30 cellular contexts compared by ENCODE assay signal in genomic region chr2:216717907-216718615, GRCh38. TPM values are rescaled to one million over a fixed set of nuclear protein-coding genes. Genes with fewer than 3 reads are reported as not detected.
"Had no signal": no experiment of that assay in that cellular context is flagged by ENCODE, and none has a peak within 500 bp of the region (broad histone marks: within the 10 kb centered on the region; RNA-seq: fewer than 3 reads in every experiment).

No MANE protein-coding gene starts in this region.

- ATAC-seq: activated CD4-positive, CD25-positive, alpha-beta regulatory T cell treated with anti-CD3 and anti-CD28 coated beads, Interleukin-2, amount 50 U/mL, for 24 hours; gastroesophageal sphincter; left colon; right cardiac atrium; stimulated activated naive CD8-positive, alpha-beta T cell treated with anti-CD3 and anti-CD28 coated beads, Interleukin-15, Interleukin-2, amounts not matched to agents 100 U/mL and 50 U/mL, for 24 hours; T-helper 17 cell had no signal

- H3K27ac ChIP-seq: ascending aorta, cardiac muscle cell, colonic mucosa, gastroesophageal sphincter, hepatocyte, parathyroid adenoma, WERI-Rb-1 had no signal

- H3K36me3 ChIP-seq: ascending aorta, cardiac muscle cell, colonic mucosa, gastroesophageal sphincter, uterus, WERI-Rb-1 had no signal

- H3K79me2 ChIP-seq: hepatocyte, parathyroid adenoma had no signal

- H3K4me3 ChIP-seq: ascending aorta, cardiac muscle cell, colonic mucosa, gastroesophageal sphincter, hepatocyte, uterus had no signal

- H3K4me2 ChIP-seq: hepatocyte had no signal

- H3K9me3 ChIP-seq: ascending aorta, colonic mucosa, gastroesophageal sphincter, uterus had no signal

- H3K27me3 Mint-ChIP-seq: type B pancreatic cell had no signal

- H3K36me3 Mint-ChIP-seq: activated CD4-positive, alpha-beta memory T cell treated with anti-CD3 and anti-CD28 coated beads for 36 hours; activated naive CD4-positive, alpha-beta T cell treated with anti-CD3 and anti-CD28 coated beads, Interleukin-2, amount 10 ng/mL, durations not matched to agents 7 days and 5 days; activated naive CD8-positive, alpha-beta T cell treated with anti-CD3 and anti-CD28 coated beads, Interleukin-2, amount 10 ng/mL, durations not matched to agents 7 days and 5 days; brain; type B pancreatic cell had no signal

- H3K9me3 Mint-ChIP-seq: activated CD4-positive, alpha-beta memory T cell treated with anti-CD3 and anti-CD28 coated beads for 36 hours; activated CD4-positive, alpha-beta T cell treated with anti-CD3 and anti-CD28 coated beads, Interleukin-2, amount 10 ng/mL, durations not matched to agents 24 days and 14 days; activated naive CD4-positive, alpha-beta T cell treated with anti-CD3 and anti-CD28 coated beads, Interleukin-2, amount 10 ng/mL, durations not matched to agents 7 days and 5 days; activated naive CD8-positive, alpha-beta T cell treated with anti-CD3 and anti-CD28 coated beads, Interleukin-2, amount 10 ng/mL, durations not matched to agents 7 days and 5 days; brain; nephron progenitor cell; type B pancreatic cell had no signal

- FAIRE-seq: endometrium had no signal

- H3K4me1 ChIP-seq: colonic mucosa, parathyroid adenoma had no signal

- H3K4me3 Mint-ChIP-seq: activated CD4-positive, alpha-beta memory T cell treated with anti-CD3 and anti-CD28 coated beads for 36 hours; activated CD4-positive, alpha-beta T cell treated with anti-CD3 and anti-CD28 coated beads, Interleukin-2, amount 10 ng/mL, durations not matched to agents 24 days and 14 days; activated naive CD4-positive, alpha-beta T cell treated with anti-CD3 and anti-CD28 coated beads, Interleukin-2, amount 10 ng/mL, durations not matched to agents 7 days and 5 days; activated naive CD8-positive, alpha-beta T cell treated with anti-CD3 and anti-CD28 coated beads, Interleukin-2, amount 10 ng/mL, durations not matched to agents 7 days and 5 days; brain; nephron progenitor cell; T-helper 17 cell; type B pancreatic cell had no signal

- H2AFZ ChIP-seq: hepatocyte, parathyroid adenoma had no signal

- H3K9ac ChIP-seq: parathyroid adenoma had no signal

- H3K4me1 Mint-ChIP-seq: activated CD4-positive, alpha-beta T cell treated with anti-CD3 and anti-CD28 coated beads, Interleukin-2, amount 10 ng/mL, durations not matched to agents 24 days and 14 days; activated naive CD4-positive, alpha-beta T cell treated with anti-CD3 and anti-CD28 coated beads, Interleukin-2, amount 10 ng/mL, durations not matched to agents 7 days and 5 days; activated naive CD8-positive, alpha-beta T cell treated with anti-CD3 and anti-CD28 coated beads, Interleukin-2, amount 10 ng/mL, durations not matched to agents 7 days and 5 days; T-helper 17 cell had no signal

- DNase-seq: activated CD4-positive, alpha-beta memory T cell treated with anti-CD3 and anti-CD28 coated beads for 36 hours; activated CD4-positive, alpha-beta T cell treated with anti-CD3 and anti-CD28 coated beads, Interleukin-2, amount 10 ng/mL, durations not matched to agents 24 days and 14 days; activated CD8-positive, alpha-beta memory T cell treated with anti-CD3 and anti-CD28 coated beads, Interleukin-2, amount 50 U/mL, for 4 hours; activated gamma-delta T cell; activated naive CD4-positive, alpha-beta T cell treated with anti-CD3 and anti-CD28 coated beads, Interleukin-2, amount 10 ng/mL, durations not matched to agents 7 days and 5 days; activated naive CD8-positive, alpha-beta T cell treated with anti-CD3 and anti-CD28 coated beads, Interleukin-2, amount 10 ng/mL, durations not matched to agents 7 days and 5 days; activated T-cell treated with anti-CD3 and anti-CD28 coated beads, Interleukin-2, amount 50 U/mL, for 1 hour; cerebellar nuclear complex; colonic mucosa; effector CD8-positive, alpha-beta T cell; left colon; nephron progenitor cell; nucleus accumbens; stimulated activated CD4-positive, alpha-beta T cell treated with anti-CD3 and anti-CD28 coated beads, Interleukin-4, amount 100 ng/mL, for 1 hour; stimulated activated naive CD8-positive, alpha-beta T cell treated with anti-CD3 and anti-CD28 coated beads, Interleukin-15, Interleukin-2, amounts not matched to agents 100 U/mL and 50 U/mL, for 24 hours; T-helper 17 cell; T1000; uterus; WERI-Rb-1 had no signal

- H3K27ac Mint-ChIP-seq: activated CD4-positive, alpha-beta memory T cell treated with anti-CD3 and anti-CD28 coated beads for 36 hours; activated CD4-positive, alpha-beta T cell treated with anti-CD3 and anti-CD28 coated beads, Interleukin-2, amount 10 ng/mL, durations not matched to agents 24 days and 14 days; activated naive CD4-positive, alpha-beta T cell treated with anti-CD3 and anti-CD28 coated beads, Interleukin-2, amount 10 ng/mL, durations not matched to agents 7 days and 5 days; activated naive CD8-positive, alpha-beta T cell treated with anti-CD3 and anti-CD28 coated beads, Interleukin-2, amount 10 ng/mL, durations not matched to agents 7 days and 5 days; brain; nephron progenitor cell; T-helper 17 cell; type B pancreatic cell had no signal

- H3K27me3 ChIP-seq: ascending aorta, cardiac muscle cell, colonic mucosa, gastroesophageal sphincter, hepatocyte, uterus had no signal

RNA-seq across cellular contexts. Expression of gene IGFBP5, which starts 22.7 kb away (rescaled TPM):
- total RNA-seq: activated CD4-positive, alpha-beta memory T cell treated with anti-CD3 and anti-CD28 coated beads for 36 hours; activated CD4-positive, alpha-beta T cell treated with anti-CD3 and anti-CD28 coated beads, Interleukin-2, amount 10 ng/mL, durations not matched to agents 24 days and 14 days; activated CD8-positive, alpha-beta memory T cell treated with anti-CD3 and anti-CD28 coated beads for 36 hours; T-helper 17 cell had no signal
